Comparison of ENCODE assay signal across 7 cellular contexts in the genomic region with DNA sequence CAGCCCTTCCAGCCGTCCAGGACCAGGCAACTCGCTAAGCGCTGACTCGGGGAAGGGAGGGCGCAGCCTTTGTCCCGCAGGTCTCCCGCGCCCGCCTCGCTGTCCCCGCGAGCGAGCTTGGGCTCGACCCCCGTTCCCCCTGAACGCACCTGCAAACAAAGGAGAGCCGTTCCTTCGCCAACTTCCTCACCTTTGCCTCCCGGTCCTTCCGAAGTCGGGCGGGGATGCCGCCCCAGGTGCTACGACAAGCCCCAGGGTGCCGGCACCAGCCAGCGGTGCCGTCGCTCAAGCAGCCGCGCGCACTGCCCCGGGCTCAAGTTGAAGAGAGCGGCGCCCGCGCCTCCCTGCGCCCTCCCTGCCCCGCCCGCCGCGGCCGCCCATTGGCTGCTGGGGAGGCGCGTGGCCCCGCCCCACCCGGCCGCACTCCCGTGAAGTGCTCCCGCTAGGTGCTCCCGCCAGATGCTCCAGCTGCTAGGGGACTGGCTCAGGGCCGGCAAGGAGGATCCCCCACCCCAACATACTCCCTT.
DNase-seq lines count a peak whose midpoint lies in the region; ATAC-seq and TF ChIP-seq lines count a peak whose summit lies in the region.

No MANE protein-coding gene starts in this region.

- H3K36me3 Mint-ChIP-seq in nephron (ENCODE audit: low read depth), result peaks cover 13% of the 10 kb centered on the region

- H3K36me3 ChIP-seq in fibroblast of lung (ENCODE audit: control insufficient read depth, insufficient read depth, low read length) (no peaks in the 10 kb centered on the region), subcutaneous abdominal adipose tissue (ENCODE audit: control insufficient read depth in 5 of 5, insufficient read depth in 5 of 5, low read length in 5 of 5) (peaks cover 0 to 23% (median 10%) of the 10 kb centered on the region in 5 donors)

- peak; percentile 31 for DNase-seq in NCI-H345 treated with DMSO at 0.1 percent for 48 hours (lab: John Stamatoyannopoulos, UW; ENCODE audit: unreplicated experiment)
- peak; percentile 82 for DNase-seq in activated CD8-positive, alpha-beta memory T cell treated with anti-CD3 and anti-CD28 coated beads, Interleukin-2, amount 50 U/mL, for 48 hours
- peak; percentile 66 to 69 for DNase-seq in fibroblast of lung (ENCODE audit: low read depth in 2 of 2)

- H3K27ac ChIP-seq in fibroblast of lung (ENCODE audit: insufficient read depth, low read length), result no peak overlapping the region
- H3K27ac ChIP-seq in subcutaneous abdominal adipose tissue (ENCODE audit: low read depth, low read length), result no peak overlapping the region

- peak overlapping the region; percentile 76 to 88 (median 87) for H3K4me3 Mint-ChIP-seq in nephron

- no peak overlapping the region for H2AFZ ChIP-seq in fibroblast of lung (ENCODE audit: low read length)

- peak overlapping the region; percentile 86 for H3K4me2 ChIP-seq in fibroblast of lung (ENCODE audit: extremely low read depth, insufficient read depth, low read length)

- peak; percentile 95 for ATAC-seq in GM18867 (IDR thresholded peaks at IDR 0.05; ENCODE audit: unreplicated experiment)
- ATAC-seq in HG02970 (IDR thresholded peaks at IDR 0.05; ENCODE audit: low FRiP score, unreplicated experiment), result peak; percentile 66

- peaks cover 10% of the 10 kb centered on the region for H3K27me3 Mint-ChIP-seq in nephron (ENCODE audit: low read depth)

- H3K9ac ChIP-seq in fibroblast of lung (ENCODE audit: insufficient read depth, low read length) (no peak overlapping the region), subcutaneous abdominal adipose tissue (ENCODE audit: low read length in 5 of 5) (peak overlapping the region in 2 of 5 donors; percentile 24 to 62)

- peaks cover 31% of the 10 kb centered on the region for H3K4me1 Mint-ChIP-seq in nephron

- no peaks in the 10 kb centered on the region for H3K79me2 ChIP-seq in fibroblast of lung (ENCODE audit: control insufficient read depth, insufficient read depth, low read length)

- H3K4me1 ChIP-seq in fibroblast of lung (ENCODE audit: control insufficient read depth, extremely low read depth, insufficient read depth, low read length) (peaks cover 2% of the 10 kb centered on the region), subcutaneous abdominal adipose tissue (ENCODE audit: control insufficient read depth in 5 of 5, insufficient read depth in 5 of 5, low read length in 5 of 5) (peaks cover 0 to 18% (median 15%) of the 10 kb centered on the region in 5 donors)

- H3K27me3 ChIP-seq in fibroblast of lung (ENCODE audit: control insufficient read depth, insufficient read depth, low read length) (no peaks in the 10 kb centered on the region), subcutaneous abdominal adipose tissue (ENCODE audit: control insufficient read depth in 5 of 5, insufficient read depth in 4 of 5, low read length in 5 of 5) (no peaks in the 10 kb centered on the region)

- no peaks in the 10 kb centered on the region for H4K20me1 ChIP-seq in fibroblast of lung (ENCODE audit: control insufficient read depth, extremely low read depth, insufficient read depth, low read length)

- H3K27ac Mint-ChIP-seq in nephron, result peak overlapping the region in 2 of 3 experiments; percentile 12 to 57

- H3K4me3 ChIP-seq in fibroblast of lung (replicated peaks in 1 of 4; ENCODE audit: control extremely low read depth in 1 of 4, insufficient read depth in 1 of 4, low read depth in 3 of 4, low read length in 4 of 4) (peak overlapping the region; percentile 20 to 47 (median 30)), subcutaneous abdominal adipose tissue (ENCODE audit: low read depth in 1 of 5, low read length in 5 of 5) (peak overlapping the region; percentile 34 to 62 (median 42))

- no peaks in the 10 kb centered on the region for H3K9me3 ChIP-seq in fibroblast of lung (ENCODE audit: control insufficient read depth, insufficient read depth, low read depth, low read length)
- H3K9me3 ChIP-seq in subcutaneous abdominal adipose tissue (ENCODE audit: control insufficient read depth in 5 of 5, low read length in 5 of 5), result no peaks in the 10 kb centered on the region

- H3K9me3 Mint-ChIP-seq in nephron, result no peaks in the 10 kb centered on the region

- no peak for TF ChIP-seq CTCF in fibroblast of lung (conservative IDR thresholded peaks at IDR 0.05 in 1 of 2, IDR thresholded peaks at IDR 0.05 in 1 of 2; ENCODE audit: low read depth in 1 of 2, low read length in 2 of 2)
- TF ChIP-seq CTCF in nephron (IDR thresholded peaks at IDR 0.05; ENCODE audit: unreplicated experiment in 3 of 3), result no peak

Comparison
In these comparisons a context has a peak if more than half of its experiments do, and no peak if none do; other contexts are left out.
1. DNase-seq: peak in every context shown above with its lines; median percentile 82 in activated CD8-positive, alpha-beta memory T cell treated with anti-CD3 and anti-CD28 coated beads, Interleukin-2, amount 50 U/mL, for 48 hours; 68 in fibroblast of lung; 31 in NCI-H345 treated with DMSO at 0.1 percent for 48 hours.